In the genomic region with DNA sequence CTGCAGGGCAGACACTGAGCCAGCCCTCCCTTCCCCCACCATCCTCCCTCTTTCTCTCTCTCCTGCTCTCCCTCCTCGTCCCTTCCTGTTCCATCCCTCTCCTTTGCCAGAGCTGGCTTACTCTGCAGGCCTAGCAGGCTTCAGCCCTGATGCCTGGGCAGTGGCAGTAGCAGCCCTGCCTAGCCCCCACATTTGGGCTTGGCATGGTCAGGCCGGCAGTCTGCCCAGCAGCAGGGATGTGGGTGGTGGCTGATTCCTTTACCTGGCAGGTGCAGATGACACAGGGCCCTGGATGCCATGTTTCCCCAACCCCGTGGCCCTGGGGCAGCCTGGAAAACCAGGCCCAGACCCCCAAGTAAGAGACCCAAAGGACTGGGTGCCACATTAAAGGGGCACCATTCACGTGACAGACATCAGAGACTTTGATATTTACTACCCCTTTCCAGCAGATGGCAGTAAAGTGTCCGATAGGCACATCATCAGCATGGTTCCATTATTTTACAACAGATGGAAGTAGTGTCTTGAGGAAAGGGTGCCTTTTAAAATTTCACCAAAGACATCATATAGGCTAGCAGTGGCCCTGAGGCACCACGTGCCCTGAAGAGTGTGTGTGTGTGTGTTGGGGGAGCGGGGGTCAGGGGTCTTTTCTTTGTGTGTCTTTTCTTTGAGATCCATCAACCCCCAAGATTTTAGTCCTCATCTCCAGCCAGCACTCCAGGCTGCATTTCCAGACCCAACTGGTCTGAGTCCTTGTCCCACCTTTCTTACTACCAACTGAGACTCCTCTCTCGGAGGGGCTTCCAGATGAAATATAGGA, we compare ENCODE assay signal across 1 cellular context.
TF ChIP-seq lines count a peak whose summit lies in the region.

No MANE protein-coding gene starts in this region.

TF ChIP-seq in GM12878, 131 proteins besides CTCF, POLR2A, EP300 and RAD21 (continued from another document and continues in another):
- no peak for TF ChIP-seq SP1 (IDR thresholded peaks at IDR 0.05; ENCODE audit: low read depth, low read length)
- no peak for TF ChIP-seq SUZ12 (IDR thresholded peaks at IDR 0.05; ENCODE audit: unreplicated experiment)
- no peak for TF ChIP-seq E2F8 (IDR thresholded peaks at IDR 0.05; ENCODE audit: low read depth, partially characterized antibody)
- no peak for TF ChIP-seq ZNF217 (IDR thresholded peaks at IDR 0.05)
- no peak for TF ChIP-seq TBL1XR1 (IDR thresholded peaks at IDR 0.05; ENCODE audit: low read depth, low read length)
- peak; percentile 55; the same call in 1 of the 2 replicates for TF ChIP-seq HDGF (IDR thresholded peaks at IDR 0.05)
- TF ChIP-seq CREM (IDR thresholded peaks at IDR 0.05; ENCODE audit: low read depth) = no peak
- no peak; the same call in 1 of the 2 replicates for TF ChIP-seq IKZF1 (conservative IDR thresholded peaks at IDR 0.05)
- no peak for TF ChIP-seq RBBP5 (conservative IDR thresholded peaks at IDR 0.05)
- no peak for TF ChIP-seq ZNF24 (IDR thresholded peaks at IDR 0.05)
- no peak for TF ChIP-seq TCF3 (IDR thresholded peaks at IDR 0.05; ENCODE audit: borderline replicate concordance, insufficient read depth, low read depth, low read length)
- TF ChIP-seq, protein P1, sequence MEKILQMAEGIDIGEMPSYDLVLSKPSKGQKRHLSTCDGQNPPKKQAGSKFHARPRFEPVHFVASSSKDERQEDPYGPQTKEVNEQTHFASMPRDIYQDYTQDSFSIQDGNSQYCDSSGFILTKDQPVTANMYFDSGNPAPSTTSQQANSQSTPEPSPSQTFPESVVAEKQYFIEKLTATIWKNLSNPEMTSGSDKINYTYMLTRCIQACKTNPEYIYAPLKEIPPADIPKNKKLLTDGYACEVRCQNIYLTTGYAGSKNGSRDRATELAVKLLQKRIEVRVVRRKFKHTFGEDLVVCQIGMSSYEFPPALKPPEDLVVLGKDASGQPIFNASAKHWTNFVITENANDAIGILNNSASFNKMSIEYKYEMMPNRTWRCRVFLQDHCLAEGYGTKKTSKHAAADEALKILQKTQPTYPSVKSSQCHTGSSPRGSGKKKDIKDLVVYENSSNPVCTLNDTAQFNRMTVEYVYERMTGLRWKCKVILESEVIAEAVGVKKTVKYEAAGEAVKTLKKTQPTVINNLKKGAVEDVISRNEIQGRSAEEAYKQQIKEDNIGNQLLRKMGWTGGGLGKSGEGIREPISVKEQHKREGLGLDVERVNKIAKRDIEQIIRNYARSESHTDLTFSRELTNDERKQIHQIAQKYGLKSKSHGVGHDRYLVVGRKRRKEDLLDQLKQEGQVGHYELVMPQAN (conservative IDR thresholded peaks at IDR 0.05) = no peak
- TF ChIP-seq STAT3 (IDR thresholded peaks at IDR 0.05; ENCODE audit: low read depth, low read length) = no peak
- no peak for TF ChIP-seq STAT1 (conservative IDR thresholded peaks at IDR 0.05)
- no peak for TF ChIP-seq TARDBP (IDR thresholded peaks at IDR 0.05; ENCODE audit: borderline replicate concordance)
- no peak for TF ChIP-seq RELA (IDR thresholded peaks at IDR 0.05; ENCODE audit: borderline replicate concordance, partially characterized antibody)
- TF ChIP-seq RUNX3 (IDR thresholded peaks at IDR 0.05; ENCODE audit: low read length) = no peak
- no peak for TF ChIP-seq JUNB (IDR thresholded peaks at IDR 0.05)
- no peak for TF ChIP-seq ZNF687 (IDR thresholded peaks at IDR 0.05)
- TF ChIP-seq GATAD2B (conservative IDR thresholded peaks at IDR 0.05; ENCODE audit: low read depth) = peak; percentile 30; the same call in 1 of the 2 replicates
- TF ChIP-seq TCF7 (IDR thresholded peaks at IDR 0.05; ENCODE audit: borderline replicate concordance) = no peak
- no peak for TF ChIP-seq ZSCAN29 (IDR thresholded peaks at IDR 0.05)
- TF ChIP-seq CHD2 (IDR thresholded peaks at IDR 0.05; ENCODE audit: borderline replicate concordance, low read depth, low read length) = no peak
- no peak for TF ChIP-seq LARP7 (IDR thresholded peaks at IDR 0.05)
- no peak for TF ChIP-seq FOXK2 (IDR thresholded peaks at IDR 0.05)
- no peak for TF ChIP-seq PAX5 (IDR thresholded peaks at IDR 0.05; ENCODE audit: borderline replicate concordance, low read depth, low read length)
- no peak for TF ChIP-seq CHD1 (IDR thresholded peaks at IDR 0.05; ENCODE audit: low read depth, low read length)
- no peak for TF ChIP-seq ATF7 (IDR thresholded peaks at IDR 0.05; ENCODE audit: low read depth)
- TF ChIP-seq, protein P2, sequence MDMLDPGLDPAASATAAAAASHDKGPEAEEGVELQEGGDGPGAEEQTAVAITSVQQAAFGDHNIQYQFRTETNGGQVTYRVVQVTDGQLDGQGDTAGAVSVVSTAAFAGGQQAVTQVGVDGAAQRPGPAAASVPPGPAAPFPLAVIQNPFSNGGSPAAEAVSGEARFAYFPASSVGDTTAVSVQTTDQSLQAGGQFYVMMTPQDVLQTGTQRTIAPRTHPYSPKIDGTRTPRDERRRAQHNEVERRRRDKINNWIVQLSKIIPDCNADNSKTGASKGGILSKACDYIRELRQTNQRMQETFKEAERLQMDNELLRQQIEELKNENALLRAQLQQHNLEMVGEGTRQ (IDR thresholded peaks at IDR 0.05; ENCODE audit: borderline replicate concordance, low read depth, low read length) = peak; percentile 4; the same call in 1 of the 2 replicates
- TF ChIP-seq PML (IDR thresholded peaks at IDR 0.05; ENCODE audit: low read length) = no peak
- no peak for TF ChIP-seq POLR2AphosphoS2 (IDR thresholded peaks at IDR 0.05; ENCODE audit: low read depth, low read length)
- no peak for TF ChIP-seq EED (IDR thresholded peaks at IDR 0.05; ENCODE audit: low read depth)
- TF ChIP-seq, protein P3, sequence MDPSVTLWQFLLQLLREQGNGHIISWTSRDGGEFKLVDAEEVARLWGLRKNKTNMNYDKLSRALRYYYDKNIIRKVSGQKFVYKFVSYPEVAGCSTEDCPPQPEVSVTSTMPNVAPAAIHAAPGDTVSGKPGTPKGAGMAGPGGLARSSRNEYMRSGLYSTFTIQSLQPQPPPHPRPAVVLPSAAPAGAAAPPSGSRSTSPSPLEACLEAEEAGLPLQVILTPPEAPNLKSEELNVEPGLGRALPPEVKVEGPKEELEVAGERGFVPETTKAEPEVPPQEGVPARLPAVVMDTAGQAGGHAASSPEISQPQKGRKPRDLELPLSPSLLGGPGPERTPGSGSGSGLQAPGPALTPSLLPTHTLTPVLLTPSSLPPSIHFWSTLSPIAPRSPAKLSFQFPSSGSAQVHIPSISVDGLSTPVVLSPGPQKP (IDR thresholded peaks at IDR 0.05; ENCODE audit: low read depth, low read length) = no peak
- TF ChIP-seq FOXM1 (IDR thresholded peaks at IDR 0.05; ENCODE audit: low read depth, low read length) = no peak
- TF ChIP-seq BACH1 (IDR thresholded peaks at IDR 0.05; ENCODE audit: borderline replicate concordance) = no peak
- no peak for TF ChIP-seq SMAD5 (IDR thresholded peaks at IDR 0.05; ENCODE audit: low read depth)
- no peak for TF ChIP-seq ESRRA (IDR thresholded peaks at IDR 0.05; ENCODE audit: low read length)
- TF ChIP-seq ZNF384 (IDR thresholded peaks at IDR 0.05; ENCODE audit: borderline replicate concordance, low read depth, low read length) = no peak
- TF ChIP-seq, protein P4, sequence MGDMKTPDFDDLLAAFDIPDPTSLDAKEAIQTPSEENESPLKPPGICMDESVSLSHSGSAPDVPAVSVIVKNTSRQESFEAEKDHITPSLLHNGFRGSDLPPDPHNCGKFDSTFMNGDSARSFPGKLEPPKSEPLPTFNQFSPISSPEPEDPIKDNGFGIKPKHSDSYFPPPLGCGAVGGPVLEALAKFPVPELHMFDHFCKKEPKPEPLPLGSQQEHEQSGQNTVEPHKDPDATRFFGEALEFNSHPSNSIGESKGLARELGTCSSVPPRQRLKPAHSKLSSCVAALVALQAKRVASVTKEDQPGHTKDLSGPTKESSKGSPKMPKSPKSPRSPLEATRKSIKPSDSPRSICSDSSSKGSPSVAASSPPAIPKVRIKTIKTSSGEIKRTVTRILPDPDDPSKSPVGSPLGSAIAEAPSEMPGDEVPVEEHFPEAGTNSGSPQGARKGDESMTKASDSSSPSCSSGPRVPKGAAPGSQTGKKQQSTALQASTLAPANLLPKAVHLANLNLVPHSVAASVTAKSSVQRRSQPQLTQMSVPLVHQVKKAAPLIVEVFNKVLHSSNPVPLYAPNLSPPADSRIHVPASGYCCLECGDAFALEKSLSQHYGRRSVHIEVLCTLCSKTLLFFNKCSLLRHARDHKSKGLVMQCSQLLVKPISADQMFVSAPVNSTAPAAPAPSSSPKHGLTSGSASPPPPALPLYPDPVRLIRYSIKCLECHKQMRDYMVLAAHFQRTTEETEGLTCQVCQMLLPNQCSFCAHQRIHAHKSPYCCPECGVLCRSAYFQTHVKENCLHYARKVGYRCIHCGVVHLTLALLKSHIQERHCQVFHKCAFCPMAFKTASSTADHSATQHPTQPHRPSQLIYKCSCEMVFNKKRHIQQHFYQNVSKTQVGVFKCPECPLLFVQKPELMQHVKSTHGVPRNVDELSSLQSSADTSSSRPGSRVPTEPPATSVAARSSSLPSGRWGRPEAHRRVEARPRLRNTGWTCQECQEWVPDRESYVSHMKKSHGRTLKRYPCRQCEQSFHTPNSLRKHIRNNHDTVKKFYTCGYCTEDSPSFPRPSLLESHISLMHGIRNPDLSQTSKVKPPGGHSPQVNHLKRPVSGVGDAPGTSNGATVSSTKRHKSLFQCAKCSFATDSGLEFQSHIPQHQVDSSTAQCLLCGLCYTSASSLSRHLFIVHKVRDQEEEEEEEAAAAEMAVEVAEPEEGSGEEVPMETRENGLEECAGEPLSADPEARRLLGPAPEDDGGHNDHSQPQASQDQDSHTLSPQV (IDR thresholded peaks at IDR 0.05) = no peak
- TF ChIP-seq, protein P5, sequence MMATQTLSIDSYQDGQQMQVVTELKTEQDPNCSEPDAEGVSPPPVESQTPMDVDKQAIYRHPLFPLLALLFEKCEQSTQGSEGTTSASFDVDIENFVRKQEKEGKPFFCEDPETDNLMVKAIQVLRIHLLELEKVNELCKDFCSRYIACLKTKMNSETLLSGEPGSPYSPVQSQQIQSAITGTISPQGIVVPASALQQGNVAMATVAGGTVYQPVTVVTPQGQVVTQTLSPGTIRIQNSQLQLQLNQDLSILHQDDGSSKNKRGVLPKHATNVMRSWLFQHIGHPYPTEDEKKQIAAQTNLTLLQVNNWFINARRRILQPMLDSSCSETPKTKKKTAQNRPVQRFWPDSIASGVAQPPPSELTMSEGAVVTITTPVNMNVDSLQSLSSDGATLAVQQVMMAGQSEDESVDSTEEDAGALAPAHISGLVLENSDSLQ (IDR thresholded peaks at IDR 0.05) = peak; percentile 47
